ENCODE assay signal across 20 cellular contexts in genomic region chrX:31649176-31649575, GRCh38.
"Had no signal": no experiment of that assay in that cellular context is flagged by ENCODE, and none has a peak within 500 bp of the region (broad histone marks: within the 10 kb centered on the region; RNA-seq: fewer than 3 reads in every experiment).

No MANE protein-coding gene starts in this region.

- H3K4me3 Mint-ChIP-seq: T-cell; T-helper 1 cell treated with Interleukin-12 subunit alpha and Interleukin-12 subunit beta and Interleukin-4 antibody, amounts not matched to agents 30 μg/mL and 1 μg/mL, for 36 hours had no signal

- H3K36me3 Mint-ChIP-seq: T-cell had no signal

- DNase-seq: KBM-7; MV-4-11; NCI-H1048; NCI-H1105; NCI-H1436; NCI-H1694; NCI-H187 treated with DMSO at 0.1 percent for 48 hours; NCI-H2029 treated with DMSO at 0.1 percent for 48 hours; NCI-H2171; NCI-H226; NCI-H510A treated with DMSO at 0.1 percent for 48 hours; NCI-H526; NCI-H748 treated with DMSO at 0.1 percent for 48 hours; NK-92 treated with Interleukin-12 subunit alpha and Interleukin-12 subunit beta, amount 100 ng/mL, for 24 hours; PC-3; SHP77; SK-N-SH; SW 1271; T-cell had no signal

- H3K9me3 Mint-ChIP-seq: T-cell; T-helper 1 cell treated with Interleukin-12 subunit alpha and Interleukin-12 subunit beta and Interleukin-4 antibody, amounts not matched to agents 30 μg/mL and 1 μg/mL, for 36 hours had no signal

- H3K27ac Mint-ChIP-seq: T-cell; T-helper 1 cell treated with Interleukin-12 subunit alpha and Interleukin-12 subunit beta and Interleukin-4 antibody, amounts not matched to agents 30 μg/mL and 1 μg/mL, for 36 hours had no signal

- H3K4me1 Mint-ChIP-seq: T-cell had no signal
